18 cellular contexts compared by ENCODE assay signal in the genomic region with DNA sequence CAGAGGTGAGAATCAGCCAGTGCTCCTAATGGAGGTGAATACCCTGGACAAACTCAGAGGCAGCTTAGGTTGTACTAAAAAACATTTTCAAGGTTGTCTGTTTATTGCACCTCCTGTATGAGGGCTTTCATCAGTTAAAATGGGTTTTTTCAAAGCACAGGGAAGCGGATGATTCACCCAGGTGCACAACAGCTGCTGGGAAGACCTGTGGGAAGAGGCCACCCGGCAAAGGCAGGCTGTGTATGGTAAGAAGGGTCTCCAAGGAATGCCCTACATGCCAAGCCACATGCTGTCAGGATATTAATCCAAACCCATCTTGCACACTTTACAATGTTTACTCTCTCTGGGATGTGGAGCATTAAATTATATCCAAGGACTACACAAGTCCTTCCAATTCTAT. TPM values are rescaled to one million over a fixed set of nuclear protein-coding genes. Genes with fewer than 3 reads are reported as not detected.
DNase-seq lines count a peak whose midpoint lies in the region; ATAC-seq, FAIRE-seq and TF ChIP-seq lines count a peak whose summit lies in the region.
"Had no signal": no experiment of that assay in that cellular context is flagged by ENCODE, and none has a peak within 500 bp of the region (broad histone marks: within the 10 kb centered on the region; RNA-seq: fewer than 3 reads in every experiment).

No MANE protein-coding gene starts in this region.

- H3K27ac ChIP-seq in BLaER1, result no peak overlapping the region
- H3K27ac ChIP-seq in HEK293 (ENCODE audit: extremely low read depth, low read depth, low read length), result no peak overlapping the region
- H3K27ac ChIP-seq in SJCRH30, result no peak overlapping the region
- H3K27ac ChIP-seq in right cardiac atrium (ENCODE audit: low read length), result no peak overlapping the region

- no peak for FAIRE-seq in GM12892 (lab: Jason Lieb, UNC)
- FAIRE-seq: H1 had no signal

- H3K9ac ChIP-seq in BLaER1, result no peak overlapping the region

- no peaks in the 10 kb centered on the region for H3K9me3 ChIP-seq in BLaER1
- no peaks in the 10 kb centered on the region for H3K9me3 ChIP-seq in HEK293 (ENCODE audit: control insufficient read depth, insufficient read depth, low read depth, low read length)
- no peaks in the 10 kb centered on the region for H3K9me3 ChIP-seq in SJCRH30 (replicated peaks)
- H3K9me3 ChIP-seq in right cardiac atrium (ENCODE audit: control insufficient read depth, low read length), result no peaks in the 10 kb centered on the region

- TF ChIP-seq POLR2A in GM12892 (IDR thresholded peaks at IDR 0.05; ENCODE audit: low read depth, low read length), result no peak

- H3K4me1 ChIP-seq in BLaER1 (peaks cover 74% of the 10 kb centered on the region), HEK293 (ENCODE audit: control insufficient read depth, insufficient read depth, low read length) (peaks cover 45% of the 10 kb centered on the region), SJCRH30 (no peaks in the 10 kb centered on the region), right cardiac atrium (ENCODE audit: control insufficient read depth, insufficient read depth, low read length) (peaks cover 21% of the 10 kb centered on the region)

- 83% methylated on average over 2 of the region's 2 CpGs for WGBS in right cardiac atrium

- H3K4me3 ChIP-seq in BLaER1 (no peak overlapping the region), HEK293 (ENCODE audit: low read depth, low read length) (no peak overlapping the region), SJCRH30 (no peak overlapping the region), right cardiac atrium (ENCODE audit: low read length) (no peak overlapping the region)

- CTCF ChIA-PET in HEK293 (lab: Yijun Ruan, JAX), result no interaction called here

- peaks cover 11% of the 10 kb centered on the region; the same call in 1 of the 2 replicates for H3K36me3 ChIP-seq in BLaER1
- no peaks in the 10 kb centered on the region; a peak in 1 of 3 replicates for H3K36me3 ChIP-seq in HEK293 (ENCODE audit: control insufficient read depth in 2 of 2, insufficient read depth in 1 of 2, low read length in 2 of 2)
- H3K36me3 ChIP-seq in SJCRH30, result no peaks in the 10 kb centered on the region

- DNase-seq in NCI-H82 treated with DMSO at 0.1 percent for 48 hours (lab: John Stamatoyannopoulos, UW; ENCODE audit: unreplicated experiment), result peak; percentile 19
- DNase-seq in kidney tubule cell (ENCODE audit: low spot score), result peak; percentile 13
- no peak for DNase-seq in GDM1 (lab: John Stamatoyannopoulos, UW)
- no peak for DNase-seq in GM12892 (ENCODE audit: insufficient read length)
- no peak for DNase-seq in SJCRH30
- no peak for DNase-seq in right cardiac atrium
- DNase-seq: AML-193; Calu3; CD4-positive, alpha-beta T cell; KG1; NCI-H1105; NCI-H2029; NCI-H446; NCI-H748 treated with DMSO at 0.1 percent for 48 hours; SW 1271 had no signal

- TF ChIP-seq CTCF in HEK293 (tag by site-specific recombination; IDR thresholded peaks at IDR 0.05), result no peak

- H3K4me2 ChIP-seq in BLaER1, result peak overlapping the region; percentile 76

- ATAC-seq in right cardiac atrium, result no peak

- intact Hi-C loops in right cardiac atrium (cut with DNase I), result no loop called here

- peaks cover 55% of the 10 kb centered on the region for H4K20me1 ChIP-seq in BLaER1

- POLR2A ChIA-PET in HEK293 (lab: Yijun Ruan, JAX), result no interaction called here

- H3K27me3 ChIP-seq in BLaER1 (no peaks in the 10 kb centered on the region), SJCRH30 (no peaks in the 10 kb centered on the region), right cardiac atrium (ENCODE audit: control insufficient read depth, insufficient read depth) (no peaks in the 10 kb centered on the region)

TF ChIP-seq in HEK293, 187 proteins besides CTCF, POLR2A, EP300 and RAD21:
- peak; percentile 25; the same call in 1 of the 2 replicates for TF ChIP-seq FEZF1 (tag by site-specific recombination; IDR thresholded peaks at IDR 0.05)
- no peak for TF ChIP-seq ZNF391 (tag by site-specific recombination; IDR thresholded peaks at IDR 0.05; ENCODE audit: borderline replicate concordance, low read depth)
- peak; percentile 55 for TF ChIP-seq SCRT2 (tag by site-specific recombination; IDR thresholded peaks at IDR 0.05)
- TF ChIP-seq, protein P1, sequence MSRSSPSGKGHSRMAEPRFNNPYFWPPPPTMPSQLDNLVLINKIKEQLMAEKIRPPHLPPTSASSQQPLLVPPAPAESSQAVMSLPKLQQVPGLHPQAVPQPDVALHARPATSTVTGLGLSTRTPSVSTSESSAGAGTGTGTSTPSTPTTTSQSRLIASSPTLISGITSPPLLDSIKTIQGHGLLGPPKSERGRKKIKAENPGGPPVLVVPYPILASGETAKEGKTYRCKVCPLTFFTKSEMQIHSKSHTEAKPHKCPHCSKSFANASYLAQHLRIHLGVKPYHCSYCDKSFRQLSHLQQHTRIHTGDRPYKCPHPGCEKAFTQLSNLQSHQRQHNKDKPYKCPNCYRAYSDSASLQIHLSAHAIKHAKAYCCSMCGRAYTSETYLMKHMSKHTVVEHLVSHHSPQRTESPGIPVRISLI (tag by site-specific recombination; IDR thresholded peaks at IDR 0.05), result 0 out of 2 replicates have a peak, but pooled peaks have one; percentile 13
- peak; percentile 52; the same call in 1 of the 2 replicates for TF ChIP-seq ZNF423 (tag by site-specific recombination; IDR thresholded peaks at IDR 0.05)
- no peak for TF ChIP-seq ZNF549 (tag by site-specific recombination; IDR thresholded peaks at IDR 0.05)
- TF ChIP-seq SCRT1 (tag by site-specific recombination; IDR thresholded peaks at IDR 0.05; ENCODE audit: borderline replicate concordance), result peak; percentile 54
- 0 out of 2 replicates have a peak, but pooled peaks have one; percentile 17 for TF ChIP-seq OSR2 (tag by site-specific recombination; IDR thresholded peaks at IDR 0.05)
- peak; percentile 49 for TF ChIP-seq ZNF561 (tag by site-specific recombination; IDR thresholded peaks at IDR 0.05; ENCODE audit: borderline replicate concordance)
- peak; percentile 82 for TF ChIP-seq ZIC2 (tag by site-specific recombination; IDR thresholded peaks at IDR 0.05)
- TF ChIP-seq GLIS1 (tag by site-specific recombination; IDR thresholded peaks at IDR 0.05), result no peak
- 0 out of 2 replicates have a peak, but pooled peaks have one; percentile 9 for TF ChIP-seq ZNF335 (tag by site-specific recombination; conservative IDR thresholded peaks at IDR 0.05)

RNA-seq across cellular contexts. Expression of a gene that starts 14.7 kb away (rescaled TPM):
- polyA plus RNA-seq in GM12892 (2012; ENCODE audit: missing spikeins), result 26.4 TPM
- total RNA-seq in SJCRH30 (2014; rRNA removed; shearing (Covaris generic)), result 7.1 and 7.7 TPM in 2 replicates
- total RNA-seq in right cardiac atrium, result 10 to 100 TPM; 43.4 to 51.6 (median 43.7) TPM
- 44.4 TPM for polyA plus RNA-seq in right cardiac atrium

Comparison
In these comparisons a context has a peak if more than half of its experiments do, and no peak if none do; other contexts are left out.
1. DNase-seq: peak in NCI-H82 treated with DMSO at 0.1 percent for 48 hours (single experiment) and kidney tubule cell (single experiment); none in GDM1 (single experiment), GM12892 (single experiment), SJCRH30 (0 of 2) and right cardiac atrium (0 of 3).